ENCODE assay signal across 1 cellular context in the genomic region with DNA sequence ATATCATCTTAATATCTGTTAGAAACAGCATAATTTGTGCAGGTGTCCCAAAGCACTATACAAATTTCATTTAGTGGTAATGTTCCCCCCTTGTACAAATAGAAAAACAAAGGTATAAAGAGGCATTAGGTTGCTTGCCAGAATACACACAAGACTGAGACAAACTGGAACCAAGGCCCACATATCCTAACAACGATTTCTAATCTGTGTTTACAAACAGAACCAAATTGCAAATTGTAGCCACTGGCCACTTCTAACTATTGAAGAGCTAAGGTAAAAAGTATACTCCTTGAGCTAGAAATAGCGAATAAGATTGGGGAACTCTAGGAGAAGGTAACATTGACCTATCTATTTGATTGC.
TF ChIP-seq lines count a peak whose summit lies in the region.

No MANE protein-coding gene starts in this region.

TF ChIP-seq in HepG2, 621 proteins besides CTCF, POLR2A, EP300 and RAD21:
- TF ChIP-seq CREBL2 (CRISPR knock-in tag; IDR thresholded peaks at IDR 0.05; ENCODE audit: borderline replicate concordance) (no peak), ATRX (CRISPR knock-in tag; IDR thresholded peaks at IDR 0.05; ENCODE audit: borderline replicate concordance) (no peak), GABPB1 (CRISPR knock-in tag; IDR thresholded peaks at IDR 0.05) (no peak), NFKB2 (CRISPR knock-in tag; IDR thresholded peaks at IDR 0.05; ENCODE audit: borderline replicate concordance) (no peak), SIN3B (IDR thresholded peaks at IDR 0.05; ENCODE audit: low read length) (no peak), MTF1 (CRISPR knock-in tag; IDR thresholded peaks at IDR 0.05) (no peak), KDM5B (CRISPR knock-in tag; IDR thresholded peaks at IDR 0.05; ENCODE audit: borderline replicate concordance) (no peak), KDM2A (CRISPR knock-in tag; IDR thresholded peaks at IDR 0.05; ENCODE audit: borderline replicate concordance, low read depth) (no peak), ZNF557 (CRISPR knock-in tag; IDR thresholded peaks at IDR 0.05) (no peak), NCOR1 (IDR thresholded peaks at IDR 0.05; ENCODE audit: borderline replicate concordance, low read length) (no peak), ARID3A (IDR thresholded peaks at IDR 0.05; ENCODE audit: low read depth, low read length) (no peak), SCMH1 (CRISPR knock-in tag; IDR thresholded peaks at IDR 0.05; ENCODE audit: borderline replicate concordance) (no peak), SATB2 (CRISPR knock-in tag; IDR thresholded peaks at IDR 0.05) (no peak), KLF9 (CRISPR knock-in tag; IDR thresholded peaks at IDR 0.05; ENCODE audit: low read depth) (no peak), KLF11 (CRISPR knock-in tag; IDR thresholded peaks at IDR 0.05) (no peak), TGIF2 (CRISPR knock-in tag; IDR thresholded peaks at IDR 0.05) (no peak), KLF15 (CRISPR knock-in tag; IDR thresholded peaks at IDR 0.05; ENCODE audit: borderline replicate concordance) (no peak)
- TF ChIP-seq, protein P1, sequence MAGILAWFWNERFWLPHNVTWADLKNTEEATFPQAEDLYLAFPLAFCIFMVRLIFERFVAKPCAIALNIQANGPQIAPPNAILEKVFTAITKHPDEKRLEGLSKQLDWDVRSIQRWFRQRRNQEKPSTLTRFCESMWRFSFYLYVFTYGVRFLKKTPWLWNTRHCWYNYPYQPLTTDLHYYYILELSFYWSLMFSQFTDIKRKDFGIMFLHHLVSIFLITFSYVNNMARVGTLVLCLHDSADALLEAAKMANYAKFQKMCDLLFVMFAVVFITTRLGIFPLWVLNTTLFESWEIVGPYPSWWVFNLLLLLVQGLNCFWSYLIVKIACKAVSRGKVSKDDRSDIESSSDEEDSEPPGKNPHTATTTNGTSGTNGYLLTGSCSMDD (CRISPR knock-in tag; IDR thresholded peaks at IDR 0.05) = no peak
- TF ChIP-seq, protein P2, sequence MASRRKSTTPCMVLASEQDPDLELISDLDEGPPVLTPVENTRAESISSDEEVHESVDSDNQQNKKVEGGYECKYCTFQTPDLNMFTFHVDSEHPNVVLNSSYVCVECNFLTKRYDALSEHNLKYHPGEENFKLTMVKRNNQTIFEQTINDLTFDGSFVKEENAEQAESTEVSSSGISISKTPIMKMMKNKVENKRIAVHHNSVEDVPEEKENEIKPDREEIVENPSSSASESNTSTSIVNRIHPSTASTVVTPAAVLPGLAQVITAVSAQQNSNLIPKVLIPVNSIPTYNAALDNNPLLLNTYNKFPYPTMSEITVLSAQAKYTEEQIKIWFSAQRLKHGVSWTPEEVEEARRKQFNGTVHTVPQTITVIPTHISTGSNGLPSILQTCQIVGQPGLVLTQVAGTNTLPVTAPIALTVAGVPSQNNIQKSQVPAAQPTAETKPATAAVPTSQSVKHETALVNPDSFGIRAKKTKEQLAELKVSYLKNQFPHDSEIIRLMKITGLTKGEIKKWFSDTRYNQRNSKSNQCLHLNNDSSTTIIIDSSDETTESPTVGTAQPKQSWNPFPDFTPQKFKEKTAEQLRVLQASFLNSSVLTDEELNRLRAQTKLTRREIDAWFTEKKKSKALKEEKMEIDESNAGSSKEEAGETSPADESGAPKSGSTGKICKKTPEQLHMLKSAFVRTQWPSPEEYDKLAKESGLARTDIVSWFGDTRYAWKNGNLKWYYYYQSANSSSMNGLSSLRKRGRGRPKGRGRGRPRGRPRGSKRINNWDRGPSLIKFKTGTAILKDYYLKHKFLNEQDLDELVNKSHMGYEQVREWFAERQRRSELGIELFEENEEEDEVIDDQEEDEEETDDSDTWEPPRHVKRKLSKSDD (CRISPR knock-in tag; IDR thresholded peaks at IDR 0.05; ENCODE audit: low read depth) = no peak
- TF ChIP-seq, protein P3, sequence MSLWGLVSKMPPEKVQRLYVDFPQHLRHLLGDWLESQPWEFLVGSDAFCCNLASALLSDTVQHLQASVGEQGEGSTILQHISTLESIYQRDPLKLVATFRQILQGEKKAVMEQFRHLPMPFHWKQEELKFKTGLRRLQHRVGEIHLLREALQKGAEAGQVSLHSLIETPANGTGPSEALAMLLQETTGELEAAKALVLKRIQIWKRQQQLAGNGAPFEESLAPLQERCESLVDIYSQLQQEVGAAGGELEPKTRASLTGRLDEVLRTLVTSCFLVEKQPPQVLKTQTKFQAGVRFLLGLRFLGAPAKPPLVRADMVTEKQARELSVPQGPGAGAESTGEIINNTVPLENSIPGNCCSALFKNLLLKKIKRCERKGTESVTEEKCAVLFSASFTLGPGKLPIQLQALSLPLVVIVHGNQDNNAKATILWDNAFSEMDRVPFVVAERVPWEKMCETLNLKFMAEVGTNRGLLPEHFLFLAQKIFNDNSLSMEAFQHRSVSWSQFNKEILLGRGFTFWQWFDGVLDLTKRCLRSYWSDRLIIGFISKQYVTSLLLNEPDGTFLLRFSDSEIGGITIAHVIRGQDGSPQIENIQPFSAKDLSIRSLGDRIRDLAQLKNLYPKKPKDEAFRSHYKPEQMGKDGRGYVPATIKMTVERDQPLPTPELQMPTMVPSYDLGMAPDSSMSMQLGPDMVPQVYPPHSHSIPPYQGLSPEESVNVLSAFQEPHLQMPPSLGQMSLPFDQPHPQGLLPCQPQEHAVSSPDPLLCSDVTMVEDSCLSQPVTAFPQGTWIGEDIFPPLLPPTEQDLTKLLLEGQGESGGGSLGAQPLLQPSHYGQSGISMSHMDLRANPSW (CRISPR knock-in tag; IDR thresholded peaks at IDR 0.05; ENCODE audit: borderline replicate concordance) = no peak
